In the genomic region with DNA sequence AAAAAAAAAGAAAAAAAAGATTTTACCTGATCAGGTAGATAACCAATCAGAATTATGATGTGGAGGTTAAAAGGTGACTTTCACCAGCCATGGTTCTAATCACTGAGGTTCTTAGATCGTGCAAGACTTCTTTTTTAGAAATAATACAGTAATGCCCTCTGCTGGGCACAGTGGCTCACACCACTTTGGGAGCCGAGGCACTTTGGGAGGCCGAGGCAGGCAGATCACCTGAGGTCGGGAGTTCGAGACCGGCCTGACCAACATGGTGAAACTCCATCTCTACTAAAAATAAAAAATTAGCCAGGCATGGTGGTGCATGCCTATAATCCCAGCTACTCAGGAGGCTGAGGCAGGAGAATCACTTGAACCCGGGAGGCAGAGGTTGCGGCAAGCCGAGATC, we compare ENCODE assay signal across 6 cellular contexts. TPM values are rescaled to one million over a fixed set of nuclear protein-coding genes. Genes with fewer than 3 reads are reported as not detected.
A peak's percentile ranks its signal among the peaks of the same experiment; 100 is the strongest.
DNase-seq lines count a peak whose midpoint lies in the region; ATAC-seq, FAIRE-seq and TF ChIP-seq lines count a peak whose summit lies in the region.
"Not testable (repeated sequence)": the region's sequence is repeated elsewhere in the genome, so short reads cannot be mapped to it uniquely, and the experiment has no call there.

No MANE protein-coding gene starts in this region.

- H3K9ac ChIP-seq in K562 (ENCODE audit: insufficient read depth in 1 of 2, low read depth in 2 of 2, low read length in 2 of 2); neural progenitor cell: not testable (repeated sequence)

- TF ChIP-seq CTCF in DOHH2 (IDR thresholded peaks at IDR 0.05; ENCODE audit: low read depth, low read length, poor library complexity, severe bottlenecking): peak; percentile 46
- TF ChIP-seq CTCF in K562 (IDR thresholded peaks at IDR 0.05 in 2 of 3, conservative IDR thresholded peaks at IDR 0.05 in 1 of 3; ENCODE audit: insufficient read depth in 2 of 3, low read depth in 1 of 3, low read length in 3 of 3): peak; percentile 29 to 50 (median 31); a peak in 2 of 6 replicates
- TF ChIP-seq CTCF in neural progenitor cell (IDR thresholded peaks at IDR 0.05): peak; percentile 40

- not testable (repeated sequence) for H3K36me3 Mint-ChIP-seq in neural progenitor cell

- not testable (repeated sequence) for H3K27me3 ChIP-seq in DOHH2 (ENCODE audit: control insufficient read depth, low read length); K562 (ENCODE audit: control insufficient read depth in 2 of 2, insufficient read depth in 2 of 2, low read length in 2 of 2); neural progenitor cell

- not testable (repeated sequence) for H4K20me1 ChIP-seq in DOHH2 (ENCODE audit: control insufficient read depth, insufficient read depth, low read depth, low read length); K562 (replicated peaks; ENCODE audit: control insufficient read depth, insufficient read depth, low read length); neural progenitor cell (ENCODE audit: low read depth)

- intact Hi-C loops in K562 (cut with micrococcal nuclease): loop anchor here (10.0 kb wide), 2 partner anchors 229 to 399 kb away; no protein-coding TSS in a partner anchor

- H3K4me3 ChIP-seq in DOHH2 (ENCODE audit: low read length); K562; neural progenitor cell: not testable (repeated sequence)

- H3K9me3 ChIP-seq in DOHH2 (ENCODE audit: control insufficient read depth, insufficient read depth, low read length); K562 (replicated peaks; ENCODE audit: control insufficient read depth, insufficient read depth, low read depth, low read length); neural progenitor cell (ENCODE audit: low read depth): not testable (repeated sequence)

- peaks cover 12% of the 10 kb centered on the region for H3K4me1 Mint-ChIP-seq in neural progenitor cell

- not testable (repeated sequence) for TF ChIP-seq POLR2A in K562 (conservative IDR thresholded peaks at IDR 0.05)

- H3K4me1 ChIP-seq in DOHH2 (ENCODE audit: control insufficient read depth, low read length); K562 (replicated peaks in 1 of 2; ENCODE audit: control insufficient read depth in 2 of 2, insufficient read depth in 2 of 2, low read length in 2 of 2): not testable (repeated sequence)
- H3K4me1 ChIP-seq in neural progenitor cell: peaks cover 19% of the 10 kb centered on the region

- not testable (repeated sequence) for BruUV-seq in K562 (replicated peaks; lab: Mats Ljungman, UMichigan)

- peak; percentile 1 for DNase-seq in NCI-H510A treated with DMSO at 0.1 percent for 48 hours (lab: John Stamatoyannopoulos, UW)
- DNase-seq in UCSD-AML1 (lab: John Stamatoyannopoulos, UW; ENCODE audit: unreplicated experiment): peak; percentile 8
- DNase-seq in K562 (ENCODE audit: extremely low read depth in 1 of 4, low spot score in 3 of 4): peak in 1 of 4 experiments; percentile 47
- peak; percentile 11 for DNase-seq in neural progenitor cell (ENCODE audit: low spot score)

- in situ Hi-C loops in K562 (cut with MboI): not testable (repeated sequence)

- H3K9me2 ChIP-seq in DOHH2 (replicated peaks; ENCODE audit: control insufficient read depth, low read length): not testable (repeated sequence)

- H3K79me2 ChIP-seq in DOHH2 (ENCODE audit: control insufficient read depth, low read length); K562 (ENCODE audit: control insufficient read depth, insufficient read depth, low read length); neural progenitor cell (ENCODE audit: low read depth): not testable (repeated sequence)

- not testable (repeated sequence) for H3K27ac Mint-ChIP-seq in neural progenitor cell

- 36% methylated on average over 6 of the region's 9 CpGs for WGBS in K562 (ENCODE audit: insufficient coverage, low coverage, missing lambda C conversion rate)

- ATAC-seq in HG02642 (IDR thresholded peaks at IDR 0.05; ENCODE audit: poor library complexity, unreplicated experiment) (peak; percentile 54), K562 (peak; percentile 75)

- H3K4me3 Mint-ChIP-seq in neural progenitor cell: not testable (repeated sequence)

- FAIRE-seq in K562 (lab: Jason Lieb, UNC): not testable (repeated sequence)

- H3K27me3 Mint-ChIP-seq in neural progenitor cell (ENCODE audit: insufficient read depth, low read depth): not testable (repeated sequence)

- H3K36me3 ChIP-seq in DOHH2 (ENCODE audit: control insufficient read depth, low read length); K562 (ENCODE audit: control insufficient read depth, insufficient read depth, low read length); neural progenitor cell: not testable (repeated sequence)

- CTCF ChIA-PET in K562 (lab: Yijun Ruan, JAX; ENCODE audit: low intra/inter-chr PET ratio): not testable (repeated sequence)

- not testable (repeated sequence) for H3K9me3 Mint-ChIP-seq in neural progenitor cell

- not testable (repeated sequence) for TF ChIP-seq EP300 in K562 (IDR thresholded peaks at IDR 0.05; ENCODE audit: low read length)

- not testable (repeated sequence) for H3K9me1 ChIP-seq in K562 (ENCODE audit: control insufficient read depth, insufficient read depth, low read length)

- TF ChIP-seq RAD21 in K562 (CRISPR knock-in tag; conservative IDR thresholded peaks at IDR 0.05 in 1 of 2, IDR thresholded peaks at IDR 0.05 in 1 of 2): peak in 1 of 2 experiments; percentile 57; a peak in 2 of 4 replicates

- not testable (repeated sequence) for H3K27ac ChIP-seq in DOHH2 (ENCODE audit: low read depth, low read length); K562 (ENCODE audit: extremely low read depth, low read depth, low read length); neural progenitor cell

- POLR2A ChIA-PET in K562 (lab: Yijun Ruan, JAX): not testable (repeated sequence)

- H3F3A ChIP-seq in DOHH2 (ENCODE audit: control insufficient read depth, insufficient read depth): not testable (repeated sequence)
- peaks cover 13% of the 10 kb centered on the region for H3F3A ChIP-seq in neural progenitor cell (ENCODE audit: low read depth)

- H2AFZ ChIP-seq in K562 (ENCODE audit: low read depth, low read length); neural progenitor cell (replicated peaks): not testable (repeated sequence)

- not testable (repeated sequence) for H3K4me2 ChIP-seq in DOHH2 (ENCODE audit: low read length); K562 (ENCODE audit: insufficient read depth, low read length); neural progenitor cell

RNA-seq across cellular contexts. Expression of a gene that starts 36.1 kb away (rescaled TPM):
- 33.2 and 38.2 TPM in 2 replicates for total RNA-seq in K562 (2011; cell fraction: chromatin; rRNA removed; ENCODE audit: low replicate concordance)
- 13.0 and 13.9 TPM in 2 replicates for total RNA-seq in K562 (2011; cell fraction: nucleolus; rRNA removed)
- total RNA-seq in K562 (2011; cell fraction: nucleoplasm; rRNA removed): 14.5 and 17.1 TPM in 2 replicates
- total RNA-seq in K562 (2014; rRNA removed) (0.94 and 1.3 TPM in 2 replicates), K562 (2014; rRNA removed; fragmentation: Illumina TruSeq; extraction: Trizol) (2.5 and 2.9 TPM in 2 replicates), K562 (2015; rRNA removed; fragmentation: Illumina TruSeq; extraction: Trizol) (3.8 and 3.9 TPM in 2 replicates), K562 (2021) (2.2 and 2.3 TPM in 2 replicates), neural progenitor cell (ENCODE audit: low replicate concordance) (0.94 and 1.1 TPM in 2 replicates)
- polyA plus RNA-seq in K562 (2011; rRNA removed) (3.3 and 3.8 TPM in 2 replicates), K562 (2014; fragmentation: Illumina TruSeq; extraction: Trizol) (2.5 and 3.1 TPM in 2 replicates), K562 (2014; fragmentation: Nextera tagmentation; extraction: Ambion mirVana) (under 1 TPM; 0.10 to 0.17 TPM), K562 (2014; rRNA removed) (1.5 and 2.4 TPM in 2 replicates)
- polyA plus RNA-seq in K562 (2011; cell fraction: cytosol; rRNA removed): 2.6 and 2.9 TPM in 2 replicates
- polyA plus RNA-seq in K562 (2011; cell fraction: nucleus; rRNA removed): 8.2 and 12.4 TPM in 2 replicates
- 1.4 and 2.0 TPM in 2 replicates for polyA plus RNA-seq in K562 (2012)
- polyA minus RNA-seq in K562 (2011; rRNA and poly(A)+ RNA removed): 7.6 and 8.6 TPM in 2 replicates
- 1.0 and 1.2 TPM in 2 replicates for polyA minus RNA-seq in K562 (2011; cell fraction: cytosol; rRNA and poly(A)+ RNA removed)
- 7.0 and 7.3 TPM in 2 replicates for polyA minus RNA-seq in K562 (2011; cell fraction: nucleus; rRNA and poly(A)+ RNA removed)

RNA-seq across cellular contexts. Expression of a gene that starts 36.8 kb away (rescaled TPM):
- total RNA-seq in K562 (2011; cell fraction: chromatin; rRNA removed; ENCODE audit: low replicate concordance): 15.9 and 42.6 TPM in 2 replicates
- 23.4 and 27.5 TPM in 2 replicates for total RNA-seq in K562 (2011; cell fraction: nucleolus; rRNA removed)
- total RNA-seq in K562 (2011; cell fraction: nucleoplasm; rRNA removed): 37.2 and 50.0 TPM in 2 replicates
- 29.9 and 37.4 TPM in 2 replicates for total RNA-seq in K562 (2014; rRNA removed)
- 30.6 and 34.7 TPM in 2 replicates for total RNA-seq in K562 (2014; rRNA removed; fragmentation: Illumina TruSeq; extraction: Trizol)
- 26.8 and 27.4 TPM in 2 replicates for total RNA-seq in K562 (2015; rRNA removed; fragmentation: Illumina TruSeq; extraction: Trizol)
- total RNA-seq in K562 (2021): 20.9 and 21.6 TPM in 2 replicates
- 31.9 and 41.6 TPM in 2 replicates for polyA plus RNA-seq in K562 (2011; rRNA removed)
- 18.4 and 23.7 TPM in 2 replicates for polyA plus RNA-seq in K562 (2011; cell fraction: cytosol; rRNA removed)
- 10.6 and 14.5 TPM in 2 replicates for polyA plus RNA-seq in K562 (2011; cell fraction: nucleus; rRNA removed)
- polyA plus RNA-seq in K562 (2012): 22.0 and 34.5 TPM in 2 replicates
- 35.0 and 35.6 TPM in 2 replicates for polyA plus RNA-seq in K562 (2014; fragmentation: Illumina TruSeq; extraction: Trizol)
- polyA plus RNA-seq in K562 (2014; fragmentation: Nextera tagmentation; extraction: Ambion mirVana): 10 to 100 TPM; 12.0 to 13.8 TPM
- polyA plus RNA-seq in K562 (2014; rRNA removed): 29.9 and 32.3 TPM in 2 replicates
- polyA minus RNA-seq in K562 (2011; rRNA and poly(A)+ RNA removed): 22.8 and 27.7 TPM in 2 replicates
- 10.0 and 12.6 TPM in 2 replicates for polyA minus RNA-seq in K562 (2011; cell fraction: cytosol; rRNA and poly(A)+ RNA removed)
- 13.3 and 21.0 TPM in 2 replicates for polyA minus RNA-seq in K562 (2011; cell fraction: nucleus; rRNA and poly(A)+ RNA removed)
- total RNA-seq in neural progenitor cell (ENCODE audit: low replicate concordance): 33.3 and 43.4 TPM in 2 replicates

RNA-seq across cellular contexts. Expression of a gene that starts 36.9 kb away (rescaled TPM):
- 43.3 and 66.7 TPM in 2 replicates for total RNA-seq in K562 (2011; cell fraction: chromatin; rRNA removed; ENCODE audit: low replicate concordance)
- 29.7 and 31.7 TPM in 2 replicates for total RNA-seq in K562 (2011; cell fraction: nucleolus; rRNA removed)
- 38.3 and 40.2 TPM in 2 replicates for total RNA-seq in K562 (2011; cell fraction: nucleoplasm; rRNA removed)
- total RNA-seq in K562 (2014; rRNA removed) (11.9 and 13.6 TPM in 2 replicates), K562 (2014; rRNA removed; fragmentation: Illumina TruSeq; extraction: Trizol) (20.2 and 23.6 TPM in 2 replicates), K562 (2015; rRNA removed; fragmentation: Illumina TruSeq; extraction: Trizol) (17.0 and 17.9 TPM in 2 replicates), K562 (2021) (17.0 and 18.9 TPM in 2 replicates), neural progenitor cell (ENCODE audit: low replicate concordance) (49.2 and 71.9 TPM in 2 replicates)
- polyA plus RNA-seq in K562 (2011; rRNA removed) (32.0 and 35.3 TPM in 2 replicates), K562 (2014; fragmentation: Illumina TruSeq; extraction: Trizol) (14.5 and 18.7 TPM in 2 replicates), K562 (2014; fragmentation: Nextera tagmentation; extraction: Ambion mirVana) (10 to 100 TPM; 20.1 to 22.4 TPM), K562 (2014; rRNA removed) (16.3 and 16.7 TPM in 2 replicates)
- polyA plus RNA-seq in K562 (2011; cell fraction: cytosol; rRNA removed): 12.9 and 22.4 TPM in 2 replicates
- 33.0 and 41.8 TPM in 2 replicates for polyA plus RNA-seq in K562 (2011; cell fraction: nucleus; rRNA removed)
- polyA plus RNA-seq in K562 (2012): 11.0 and 11.2 TPM in 2 replicates
- 60.0 and 60.3 TPM in 2 replicates for polyA minus RNA-seq in K562 (2011; rRNA and poly(A)+ RNA removed)
- polyA minus RNA-seq in K562 (2011; cell fraction: cytosol; rRNA and poly(A)+ RNA removed): 15.0 and 16.4 TPM in 2 replicates
- 38.0 and 58.9 TPM in 2 replicates for polyA minus RNA-seq in K562 (2011; cell fraction: nucleus; rRNA and poly(A)+ RNA removed)

RNA-seq across cellular contexts. Expression of a gene that starts 56.0 kb away (rescaled TPM):
- 1.1 and 3.1 TPM in 2 replicates for total RNA-seq in K562 (2011; cell fraction: chromatin; rRNA removed; ENCODE audit: low replicate concordance)
- 1.3 TPM in 2 replicates for total RNA-seq in K562 (2011; cell fraction: nucleolus; rRNA removed)
- total RNA-seq in K562 (2011; cell fraction: nucleoplasm; rRNA removed): 1.7 and 2.3 TPM in 2 replicates
- 9.8 and 12.7 TPM in 2 replicates for total RNA-seq in K562 (2014; rRNA removed)
- total RNA-seq in K562 (2014; rRNA removed; fragmentation: Illumina TruSeq; extraction: Trizol): 21.9 and 22.6 TPM in 2 replicates
- 17.8 and 18.2 TPM in 2 replicates for total RNA-seq in K562 (2015; rRNA removed; fragmentation: Illumina TruSeq; extraction: Trizol)
- total RNA-seq in K562 (2021): 12.2 and 14.7 TPM in 2 replicates
- 7.4 and 15.7 TPM in 2 replicates for polyA plus RNA-seq in K562 (2011; rRNA removed)
- polyA plus RNA-seq in K562 (2011; cell fraction: cytosol; rRNA removed): 3.3 and 3.6 TPM in 2 replicates
- 1.7 and 2.0 TPM in 2 replicates for polyA plus RNA-seq in K562 (2011; cell fraction: nucleus; rRNA removed)
- 6.6 and 11.2 TPM in 2 replicates for polyA plus RNA-seq in K562 (2012)
- polyA plus RNA-seq in K562 (2014; fragmentation: Illumina TruSeq; extraction: Trizol): 12.7 and 19.4 TPM in 2 replicates
- polyA plus RNA-seq in K562 (2014; fragmentation: Nextera tagmentation; extraction: Ambion mirVana): 10 to 100 TPM; 32.6 to 35.6 TPM
- 11.5 and 13.5 TPM in 2 replicates for polyA plus RNA-seq in K562 (2014; rRNA removed)
- polyA minus RNA-seq in K562 (2011; rRNA and poly(A)+ RNA removed): 2.5 and 2.9 TPM in 2 replicates
- 1.2 and 2.7 TPM in 2 replicates for polyA minus RNA-seq in K562 (2011; cell fraction: cytosol; rRNA and poly(A)+ RNA removed)
- 1.6 and 1.7 TPM in 2 replicates for polyA minus RNA-seq in K562 (2011; cell fraction: nucleus; rRNA and poly(A)+ RNA removed)
- total RNA-seq in neural progenitor cell (ENCODE audit: low replicate concordance): 3.6 and 4.5 TPM in 2 replicates
